Comparison of ENCODE assay signal across 1 cellular context in the genomic region with DNA sequence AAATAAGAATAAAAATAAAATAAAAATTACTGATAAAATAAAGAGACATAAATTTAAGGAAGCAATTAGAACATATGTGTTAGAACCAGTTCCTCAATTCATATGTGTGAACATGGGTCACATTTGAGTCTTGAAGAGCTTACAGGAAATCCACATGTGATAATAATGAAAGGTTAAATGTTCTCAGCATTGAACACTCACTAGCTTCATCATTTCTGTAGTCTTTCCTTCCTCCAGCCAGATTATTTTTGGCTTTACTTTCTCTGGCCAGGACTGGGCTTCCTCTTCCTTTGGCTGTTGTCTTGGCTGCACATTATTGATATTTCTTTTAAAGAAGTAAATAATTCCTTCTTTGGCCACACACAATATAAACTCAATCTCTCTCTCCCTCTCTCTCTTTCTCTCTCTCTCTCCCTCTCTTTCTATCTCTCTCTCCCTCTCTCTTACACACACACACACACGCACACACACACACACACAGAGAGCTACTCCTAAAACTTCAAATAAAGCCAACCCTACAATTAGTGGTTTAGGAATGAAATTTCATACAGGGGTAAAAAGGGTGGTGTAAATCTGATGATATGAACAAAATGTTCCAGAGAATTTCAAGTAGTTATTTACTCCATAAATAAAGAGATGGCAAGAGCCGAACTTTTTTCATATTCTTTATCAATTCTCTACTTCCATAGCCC.
TF ChIP-seq lines count a peak whose summit lies in the region.

No MANE protein-coding gene starts in this region.

TF ChIP-seq in SK-N-SH, 30 proteins besides CTCF, POLR2A, EP300 and RAD21 (continued from another document):
- TF ChIP-seq, protein P1, sequence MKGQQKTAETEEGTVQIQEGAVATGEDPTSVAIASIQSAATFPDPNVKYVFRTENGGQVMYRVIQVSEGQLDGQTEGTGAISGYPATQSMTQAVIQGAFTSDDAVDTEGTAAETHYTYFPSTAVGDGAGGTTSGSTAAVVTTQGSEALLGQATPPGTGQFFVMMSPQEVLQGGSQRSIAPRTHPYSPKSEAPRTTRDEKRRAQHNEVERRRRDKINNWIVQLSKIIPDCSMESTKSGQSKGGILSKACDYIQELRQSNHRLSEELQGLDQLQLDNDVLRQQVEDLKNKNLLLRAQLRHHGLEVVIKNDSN (IDR thresholded peaks at IDR 0.05; ENCODE audit: borderline replicate concordance, low read depth): no peak
- TF ChIP-seq NFIC (IDR thresholded peaks at IDR 0.05; ENCODE audit: borderline replicate concordance) (no peak), ELF1 (IDR thresholded peaks at IDR 0.05) (no peak), SIN3A (IDR thresholded peaks at IDR 0.05; ENCODE audit: borderline replicate concordance, low read depth, low read length) (no peak), YY1 (IDR thresholded peaks at IDR 0.05; ENCODE audit: low read depth) (no peak)
- TF ChIP-seq, protein P2, sequence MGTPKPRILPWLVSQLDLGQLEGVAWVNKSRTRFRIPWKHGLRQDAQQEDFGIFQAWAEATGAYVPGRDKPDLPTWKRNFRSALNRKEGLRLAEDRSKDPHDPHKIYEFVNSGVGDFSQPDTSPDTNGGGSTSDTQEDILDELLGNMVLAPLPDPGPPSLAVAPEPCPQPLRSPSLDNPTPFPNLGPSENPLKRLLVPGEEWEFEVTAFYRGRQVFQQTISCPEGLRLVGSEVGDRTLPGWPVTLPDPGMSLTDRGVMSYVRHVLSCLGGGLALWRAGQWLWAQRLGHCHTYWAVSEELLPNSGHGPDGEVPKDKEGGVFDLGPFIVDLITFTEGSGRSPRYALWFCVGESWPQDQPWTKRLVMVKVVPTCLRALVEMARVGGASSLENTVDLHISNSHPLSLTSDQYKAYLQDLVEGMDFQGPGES (IDR thresholded peaks at IDR 0.05; ENCODE audit: low read depth, low read length): no peak
- TF ChIP-seq, protein P3, sequence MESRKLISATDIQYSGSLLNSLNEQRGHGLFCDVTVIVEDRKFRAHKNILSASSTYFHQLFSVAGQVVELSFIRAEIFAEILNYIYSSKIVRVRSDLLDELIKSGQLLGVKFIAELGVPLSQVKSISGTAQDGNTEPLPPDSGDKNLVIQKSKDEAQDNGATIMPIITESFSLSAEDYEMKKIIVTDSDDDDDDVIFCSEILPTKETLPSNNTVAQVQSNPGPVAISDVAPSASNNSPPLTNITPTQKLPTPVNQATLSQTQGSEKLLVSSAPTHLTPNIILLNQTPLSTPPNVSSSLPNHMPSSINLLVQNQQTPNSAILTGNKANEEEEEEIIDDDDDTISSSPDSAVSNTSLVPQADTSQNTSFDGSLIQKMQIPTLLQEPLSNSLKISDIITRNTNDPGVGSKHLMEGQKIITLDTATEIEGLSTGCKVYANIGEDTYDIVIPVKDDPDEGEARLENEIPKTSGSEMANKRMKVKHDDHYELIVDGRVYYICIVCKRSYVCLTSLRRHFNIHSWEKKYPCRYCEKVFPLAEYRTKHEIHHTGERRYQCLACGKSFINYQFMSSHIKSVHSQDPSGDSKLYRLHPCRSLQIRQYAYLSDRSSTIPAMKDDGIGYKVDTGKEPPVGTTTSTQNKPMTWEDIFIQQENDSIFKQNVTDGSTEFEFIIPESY (IDR thresholded peaks at IDR 0.05; ENCODE audit: borderline replicate concordance, low read depth): no peak
